20 cellular contexts compared by ENCODE assay signal in genomic region chr3:30135190-30135589, GRCh38.
DNase-seq lines count a peak whose midpoint lies in the region; ATAC-seq, FAIRE-seq and TF ChIP-seq lines count a peak whose summit lies in the region.
"Had no signal": no experiment of that assay in that cellular context is flagged by ENCODE, and none has a peak within 500 bp of the region (broad histone marks: within the 10 kb centered on the region; RNA-seq: fewer than 3 reads in every experiment).

No MANE protein-coding gene starts in this region.

- CTCF ChIA-PET in A549 (lab: Yijun Ruan, JAX): interaction anchor here (0.5 to 2.7 kb wide), 20 partner anchors 8 to 1281 kb away, joined by 3 to 17 read pairs (median 4); no protein-coding TSS in a partner anchor
- CTCF ChIA-PET in CD8-positive, alpha-beta T cell (lab: Charles Lee): no interaction called here
- CTCF ChIA-PET in CD8-positive, alpha-beta memory T cell (lab: Charles Lee): interaction anchor here (1.1 kb wide), 1 partner anchor 11 kb away, joined by 3 read pairs; no protein-coding TSS in a partner anchor

- H3K36me3 ChIP-seq in astrocyte (ENCODE audit: insufficient read depth, low read length) (no peaks in the 10 kb centered on the region), heart left ventricle (no peaks in the 10 kb centered on the region), suprapubic skin (no peaks in the 10 kb centered on the region)
- no peaks in the 10 kb centered on the region for H3K36me3 ChIP-seq in CD8-positive, alpha-beta T cell (ENCODE audit: insufficient read depth, low read length)
- no peaks in the 10 kb centered on the region for H3K36me3 ChIP-seq in CD8-positive, alpha-beta memory T cell (ENCODE audit: insufficient read depth, low read length)
- H3K36me3 ChIP-seq: adrenal gland, colonic mucosa, esophagus muscularis mucosa, SJCRH30, tibial nerve had no signal

- peak overlapping the region; percentile 42 to 48; a peak in 1 of 6 replicates for H3K27ac ChIP-seq in A549
- no peak overlapping the region for H3K27ac ChIP-seq in astrocyte (ENCODE audit: low read depth, low read length)
- no peak overlapping the region for H3K27ac ChIP-seq in heart left ventricle
- no peak overlapping the region for H3K27ac ChIP-seq in suprapubic skin
- H3K27ac ChIP-seq in CD8-positive, alpha-beta T cell (ENCODE audit: low read depth, low read length): no peak overlapping the region
- H3K27ac ChIP-seq in CD8-positive, alpha-beta memory T cell (ENCODE audit: low read depth, low read length): no peak overlapping the region
- H3K27ac ChIP-seq: adrenal gland, colonic mucosa, esophagus muscularis mucosa, SJCRH30, tibial nerve had no signal

- H3K27ac Mint-ChIP-seq in HFFc6 (no peak overlapping the region), astrocyte (ENCODE audit: unreplicated experiment) (no peak overlapping the region)
- H3K27ac Mint-ChIP-seq in CD8-positive, alpha-beta T cell: no peak overlapping the region
- no peak overlapping the region for H3K27ac Mint-ChIP-seq in CD8-positive, alpha-beta memory T cell
- H3K27ac Mint-ChIP-seq: activated CD8-positive, alpha-beta T cell treated with anti-CD3 and anti-CD28 coated beads for 36 hours; activated T-helper 17 cell treated with anti-CD3 and anti-CD28 coated beads, Interleukin-2, amount 50 U/mL, for 72 hours; memory B cell had no signal

- H3K4me1 ChIP-seq in A549 (no peaks in the 10 kb centered on the region), astrocyte (ENCODE audit: insufficient read depth, low read length) (peaks cover 4% of the 10 kb centered on the region), heart left ventricle (peaks cover 0 to 5% (median 1%) of the 10 kb centered on the region in 12 donors), suprapubic skin (peaks cover 1% of the 10 kb centered on the region)
- H3K4me1 ChIP-seq in CD8-positive, alpha-beta T cell (ENCODE audit: insufficient read depth, low read length): no peaks in the 10 kb centered on the region
- H3K4me1 ChIP-seq in CD8-positive, alpha-beta memory T cell (ENCODE audit: insufficient read depth, low read length): no peaks in the 10 kb centered on the region
- H3K4me1 ChIP-seq: adrenal gland, colonic mucosa, esophagus muscularis mucosa, SJCRH30 had no signal

- no peaks in the 10 kb centered on the region for H4K20me1 ChIP-seq in astrocyte (ENCODE audit: insufficient read depth, low read length)

- intact Hi-C loops in heart left ventricle (cut with DNase I): loop anchor here in 3 of 10 donors (2.0 to 10.0 kb wide), 3 partner anchors 50 to 64 kb away; no protein-coding TSS in a partner anchor
- intact Hi-C loops in CD8-positive, alpha-beta T cell (cut with DNase I, micrococcal nuclease): no loop called here

- no peaks in the 10 kb centered on the region for H3K79me2 ChIP-seq in astrocyte (ENCODE audit: insufficient read depth, low read length)

- H3K27me3 ChIP-seq in astrocyte (ENCODE audit: insufficient read depth, low read length) (no peaks in the 10 kb centered on the region), heart left ventricle (no peaks in the 10 kb centered on the region), suprapubic skin (no peaks in the 10 kb centered on the region)
- no peaks in the 10 kb centered on the region for H3K27me3 ChIP-seq in CD8-positive, alpha-beta T cell (ENCODE audit: insufficient read depth, low read length)
- no peaks in the 10 kb centered on the region for H3K27me3 ChIP-seq in CD8-positive, alpha-beta memory T cell (ENCODE audit: insufficient read depth, low read length, poor library complexity, severe bottlenecking)
- H3K27me3 ChIP-seq: adrenal gland, colonic mucosa, esophagus muscularis mucosa, SJCRH30, tibial nerve had no signal

- no peak for TF ChIP-seq POLR2A in A549 (IDR thresholded peaks at IDR 0.05; ENCODE audit: low read length)
- no peak for TF ChIP-seq POLR2A in heart left ventricle (IDR thresholded peaks at IDR 0.05)
- no peak for TF ChIP-seq POLR2A in suprapubic skin (IDR thresholded peaks at IDR 0.05)

- peak; percentile 4 to 63 for DNase-seq in A549 (ENCODE audit: low read depth in 1 of 2, low spot score in 1 of 2)
- DNase-seq in HFFc6: no peak
- DNase-seq in astrocyte (ENCODE audit: low read depth): no peak
- no peak for DNase-seq in heart left ventricle
- no peak for DNase-seq in suprapubic skin (ENCODE audit: low spot score in 2 of 2)
- DNase-seq in CD8-positive, alpha-beta T cell: no peak
- DNase-seq in UCSD-AML1 (lab: John Stamatoyannopoulos, UW; ENCODE audit: unreplicated experiment): no peak
- no peak for DNase-seq in CD8-positive, alpha-beta memory T cell
- DNase-seq: ACHN; activated CD8-positive, alpha-beta T cell treated with anti-CD3 and anti-CD28 coated beads for 36 hours; adrenal gland; colonic mucosa; MV-4-11; SJCRH30 had no signal

- no peak for TF ChIP-seq EP300 in A549 (IDR thresholded peaks at IDR 0.05)
- no peak for TF ChIP-seq EP300 in suprapubic skin (IDR thresholded peaks at IDR 0.05)

- H3K4me2 ChIP-seq in A549 (no peak overlapping the region), astrocyte (ENCODE audit: low read length) (no peak overlapping the region)

- H3K4me3 Mint-ChIP-seq in HFFc6: no peak overlapping the region
- H3K4me3 Mint-ChIP-seq in astrocyte (ENCODE audit: unreplicated experiment): no peak overlapping the region
- no peak overlapping the region for H3K4me3 Mint-ChIP-seq in CD8-positive, alpha-beta T cell
- no peak overlapping the region for H3K4me3 Mint-ChIP-seq in CD8-positive, alpha-beta memory T cell
- H3K4me3 Mint-ChIP-seq: activated CD8-positive, alpha-beta T cell treated with anti-CD3 and anti-CD28 coated beads for 36 hours; activated T-helper 17 cell treated with anti-CD3 and anti-CD28 coated beads, Interleukin-2, amount 50 U/mL, for 72 hours; memory B cell; neural crest cell had no signal

- H3K9me3 ChIP-seq in A549: 0 out of 3 replicates have a peak, but pooled peaks cover 2% of the 10 kb centered on the region
- peaks cover 2% of the 10 kb centered on the region for H3K9me3 ChIP-seq in astrocyte (ENCODE audit: insufficient read depth, low read depth, low read length)
- H3K9me3 ChIP-seq in heart left ventricle: peaks cover 0 to 17% (median 1%) of the 10 kb centered on the region in 12 donors
- no peaks in the 10 kb centered on the region for H3K9me3 ChIP-seq in suprapubic skin
- H3K9me3 ChIP-seq in CD8-positive, alpha-beta T cell (ENCODE audit: low read length): no peaks in the 10 kb centered on the region
- no peaks in the 10 kb centered on the region for H3K9me3 ChIP-seq in CD8-positive, alpha-beta memory T cell (ENCODE audit: low read length)
- H3K9me3 ChIP-seq: adrenal gland, colonic mucosa, SJCRH30 had no signal

- peaks cover 2% of the 10 kb centered on the region for H3K4me1 Mint-ChIP-seq in HFFc6 (ENCODE audit: low read depth)
- H3K4me1 Mint-ChIP-seq in astrocyte (ENCODE audit: low read depth, unreplicated experiment): no peaks in the 10 kb centered on the region
- peaks cover 4% of the 10 kb centered on the region for H3K4me1 Mint-ChIP-seq in CD8-positive, alpha-beta T cell (ENCODE audit: low read depth)
- H3K4me1 Mint-ChIP-seq in CD8-positive, alpha-beta memory T cell: no peaks in the 10 kb centered on the region
- H3K4me1 Mint-ChIP-seq: activated T-helper 17 cell treated with anti-CD3 and anti-CD28 coated beads, Interleukin-2, amount 50 U/mL, for 72 hours; memory B cell had no signal

- ATAC-seq in A549: peak; percentile 76 to 78; a peak in 5 of 6 replicates
- ATAC-seq in heart left ventricle: peak in 3 of 4 donors; percentile 48 to 77 (median 52)
- ATAC-seq in CD8-positive, alpha-beta T cell: no peak
- ATAC-seq: activated CD8-positive, alpha-beta T cell treated with anti-CD3 and anti-CD28 coated beads for 36 hours; activated T-helper 17 cell treated with anti-CD3 and anti-CD28 coated beads, Interleukin-2, amount 50 U/mL, for 72 hours; sciatic nerve had no signal

- no peaks in the 10 kb centered on the region for H3K36me3 Mint-ChIP-seq in HFFc6 (ENCODE audit: low read depth)
- H3K36me3 Mint-ChIP-seq in astrocyte (ENCODE audit: low read depth, unreplicated experiment): no peaks in the 10 kb centered on the region
- no peaks in the 10 kb centered on the region for H3K36me3 Mint-ChIP-seq in CD8-positive, alpha-beta T cell
- H3K36me3 Mint-ChIP-seq in CD8-positive, alpha-beta memory T cell: peaks cover 0 to 5% (median 0%) of the 10 kb centered on the region in 3 donors

- H2AFZ ChIP-seq in astrocyte (ENCODE audit: low read depth, low read length): no peak overlapping the region

- no peak overlapping the region for H3K9ac ChIP-seq in astrocyte (ENCODE audit: low read length)

- H3K4me3 ChIP-seq in A549 (no peak overlapping the region), astrocyte (ENCODE audit: insufficient read depth, low read depth, low read length) (no peak overlapping the region), heart left ventricle (no peak overlapping the region), suprapubic skin (no peak overlapping the region)
- no peak overlapping the region for H3K4me3 ChIP-seq in CD8-positive, alpha-beta T cell (ENCODE audit: low read depth, low read length)
- H3K4me3 ChIP-seq in CD8-positive, alpha-beta memory T cell (ENCODE audit: low read length): no peak overlapping the region
- H3K4me3 ChIP-seq: adrenal gland, colonic mucosa, esophagus muscularis mucosa, SJCRH30, tibial nerve had no signal

- H3K9me3 Mint-ChIP-seq in HFFc6: no peaks in the 10 kb centered on the region
- H3K9me3 Mint-ChIP-seq in astrocyte (ENCODE audit: unreplicated experiment): no peaks in the 10 kb centered on the region
- peaks cover 7% of the 10 kb centered on the region for H3K9me3 Mint-ChIP-seq in CD8-positive, alpha-beta T cell
- peaks cover 0 to 8% (median 3%) of the 10 kb centered on the region in 5 donors for H3K9me3 Mint-ChIP-seq in CD8-positive, alpha-beta memory T cell

- 55% methylated on average over 4 of the region's 4 CpGs for WGBS in A549 (ENCODE audit: missing lambda C conversion rate)
- 68 to 83% (median 80%) methylated on average over 4 of the region's 4 CpGs for WGBS in heart left ventricle, 4 donors
- WGBS in suprapubic skin: 78% methylated on average over 4 of the region's 4 CpGs

- POLR2A ChIA-PET in A549 (lab: Yijun Ruan, JAX): interaction anchor here (0.7 kb wide), 1 partner anchor 9 kb away, joined by 5 read pairs; no protein-coding TSS in a partner anchor
- POLR2A ChIA-PET in CD8-positive, alpha-beta T cell (lab: Charles Lee): no interaction called here
- POLR2A ChIA-PET in CD8-positive, alpha-beta memory T cell (lab: Charles Lee): no interaction called here

- H3K27me3 Mint-ChIP-seq in HFFc6 (ENCODE audit: insufficient read depth): no peaks in the 10 kb centered on the region
- H3K27me3 Mint-ChIP-seq in astrocyte (ENCODE audit: low read depth, unreplicated experiment): no peaks in the 10 kb centered on the region
- no peaks in the 10 kb centered on the region for H3K27me3 Mint-ChIP-seq in CD8-positive, alpha-beta T cell (ENCODE audit: low read depth)
- H3K27me3 Mint-ChIP-seq in CD8-positive, alpha-beta memory T cell: peaks cover 3 to 10% of the 10 kb centered on the region in 2 donors
- H3K27me3 Mint-ChIP-seq: activated CD8-positive, alpha-beta T cell treated with anti-CD3 and anti-CD28 coated beads for 36 hours; activated T-helper 17 cell treated with anti-CD3 and anti-CD28 coated beads, Interleukin-2, amount 50 U/mL, for 72 hours had no signal

- TF ChIP-seq RAD21 in A549 (conservative IDR thresholded peaks at IDR 0.05 in 1 of 2, IDR thresholded peaks at IDR 0.05 in 1 of 2): peak; percentile 85 to 86

- no peak for FAIRE-seq in A549 (lab: Jason Lieb, UNC)
- FAIRE-seq in astrocyte (lab: Jason Lieb, UNC): peak; percentile 71

- TF ChIP-seq CTCF in A549 (IDR thresholded peaks at IDR 0.05) (peak; percentile 66), HFFc6 (IDR thresholded peaks at IDR 0.05) (0 out of 2 replicates have a peak, but pooled peaks have one; percentile 10), astrocyte (IDR thresholded peaks at IDR 0.05; ENCODE audit: insufficient read depth, low read depth, low read length) (no peak), heart left ventricle (IDR thresholded peaks at IDR 0.05) (peak in 10 of 12 donors; percentile 26 to 63 (median 42)), suprapubic skin (IDR thresholded peaks at IDR 0.05) (no peak)
- TF ChIP-seq CTCF in CD8-positive, alpha-beta T cell (IDR thresholded peaks at IDR 0.05): no peak

Comparison
In these comparisons a context has a peak if more than half of its experiments do, and no peak if none do; other contexts are left out.
1. DNase-seq: peak in A549 (2 of 2); none in HFFc6 (single experiment), astrocyte (single experiment), heart left ventricle (0 of 5), suprapubic skin (0 of 2), CD8-positive, alpha-beta T cell (0 of 7), UCSD-AML1 (single experiment) and CD8-positive, alpha-beta memory T cell (0 of 5).
2. H3K27ac ChIP-seq: peak in A549 (2 of 2); none in astrocyte (single experiment), heart left ventricle (0 of 12), suprapubic skin (single experiment), CD8-positive, alpha-beta T cell (single experiment) and CD8-positive, alpha-beta memory T cell (single experiment).
3. CTCF ChIP-seq: peak in A549 (single experiment), HFFc6 (single experiment) and heart left ventricle (10 of 12); none in astrocyte (single experiment), suprapubic skin (0 of 2) and CD8-positive, alpha-beta T cell (single experiment).